Comparison of ENCODE assay signal across 18 cellular contexts in genomic region chr5:164277720-164278119, GRCh38.
DNase-seq lines count a peak whose midpoint lies in the region; ATAC-seq and TF ChIP-seq lines count a peak whose summit lies in the region.
"Had no signal": no experiment of that assay in that cellular context is flagged by ENCODE, and none has a peak within 500 bp of the region (broad histone marks: within the 10 kb centered on the region; RNA-seq: fewer than 3 reads in every experiment).

No MANE protein-coding gene starts in this region.

- no peaks in the 10 kb centered on the region for H3K36me3 ChIP-seq in osteoblast (ENCODE audit: insufficient read depth, low read length)
- no peaks in the 10 kb centered on the region for H3K36me3 ChIP-seq in HAP-1 (replicated peaks)
- H3K36me3 ChIP-seq: right lobe of liver, SJSA1 had no signal

- DNase-seq in RWPE1 (ENCODE audit: low spot score) (peak; percentile 27), osteoblast (ENCODE audit: insufficient read length, low spot score, missing footprints) (peak; percentile 46), HAP-1 (ENCODE audit: low spot score in 2 of 2) (no peak)
- DNase-seq in stimulated activated CD4-positive, alpha-beta T cell treated with anti-CD3 and anti-CD28 coated beads, Interleukin-4, amount 100 ng/mL, for 1 hour: no peak
- DNase-seq in stimulated activated CD4-positive, alpha-beta T cell treated with anti-CD3 and anti-CD28 coated beads, Interleukin-15, amount 100 ng/mL, for 24 hours: no peak
- DNase-seq: activated B cell treated with CpG ODN at 0.5 μM for 24 hours; activated CD8-positive, alpha-beta memory T cell treated with anti-CD3 and anti-CD28 coated beads, Interleukin-2, amount 50 U/mL, for 4 hours; CD4-positive, CD25-positive, alpha-beta regulatory T cell; GDM1; left cardiac atrium; naive B cell; NCI-H526 treated with DMSO at 0.1 percent for 48 hours; right lobe of liver; testis had no signal

- H3K27ac ChIP-seq in RWPE1 (no peak overlapping the region), osteoblast (ENCODE audit: low read depth, low read length) (no peak overlapping the region)
- H3K27ac ChIP-seq: right lobe of liver, SJSA1, testis had no signal

- no peaks in the 10 kb centered on the region for H3K79me2 ChIP-seq in osteoblast (ENCODE audit: insufficient read depth, low read length)

- H2AFZ ChIP-seq in osteoblast (ENCODE audit: low read length): no peak overlapping the region

- no peak overlapping the region for H3K4me2 ChIP-seq in osteoblast (ENCODE audit: insufficient read depth, low read length)

- TF ChIP-seq CTCF in RWPE1 (conservative IDR thresholded peaks at IDR 0.05; ENCODE audit: low read depth) (no peak), osteoblast (IDR thresholded peaks at IDR 0.05; ENCODE audit: extremely low read depth, low read depth, low read length) (no peak)

- in situ Hi-C loops in HAP-1 (cut with MboI; ENCODE audit: low sequenced_read_pairs): no loop called here

- H3K4me1 ChIP-seq in osteoblast (ENCODE audit: insufficient read depth, low read length): no peaks in the 10 kb centered on the region
- no peaks in the 10 kb centered on the region for H3K4me1 ChIP-seq in HAP-1
- H3K4me1 ChIP-seq: right lobe of liver, SJSA1, testis had no signal

- H3K4me3 ChIP-seq in osteoblast (ENCODE audit: insufficient read depth, low read length) (no peak overlapping the region), HAP-1 (no peak overlapping the region)
- H3K4me3 ChIP-seq: right lobe of liver, SJSA1, testis had no signal

- H4K20me1 ChIP-seq in osteoblast (ENCODE audit: insufficient read depth, low read length): no peaks in the 10 kb centered on the region

- no peaks in the 10 kb centered on the region for H3K27me3 ChIP-seq in osteoblast (ENCODE audit: insufficient read depth, low read length)
- H3K27me3 ChIP-seq in HAP-1 (ENCODE audit: low read depth): no peaks in the 10 kb centered on the region
- H3K27me3 ChIP-seq: right lobe of liver, SJSA1, testis had no signal

- POLR2A ChIA-PET in RWPE1 (lab: Yijun Ruan, JAX; ENCODE audit: low non-redundant PET): no interaction called here

- H3K9me3 ChIP-seq in osteoblast (ENCODE audit: low read depth, low read length) (no peaks in the 10 kb centered on the region), HAP-1 (no peaks in the 10 kb centered on the region)
- H3K9me3 ChIP-seq: right lobe of liver, SJSA1, testis had no signal

- peak; percentile 70 for ATAC-seq in GM19463 (IDR thresholded peaks at IDR 0.05; ENCODE audit: unreplicated experiment)
- peak; percentile 52 for ATAC-seq in HG03342 (IDR thresholded peaks at IDR 0.05; ENCODE audit: unreplicated experiment)
- ATAC-seq in HG03457 (IDR thresholded peaks at IDR 0.05; ENCODE audit: unreplicated experiment): no peak
- ATAC-seq: left cardiac atrium, right lobe of liver had no signal

- CTCF ChIA-PET in RWPE1 (lab: Yijun Ruan, JAX): interaction anchor here (0.7 to 0.8 kb wide), 2 partner anchors 93 to 222 kb away, joined by 4 read pairs; no protein-coding TSS in a partner anchor

Comparison
In these comparisons a context has a peak if more than half of its experiments do, and no peak if none do; other contexts are left out.
1. DNase-seq: peak in RWPE1 (single experiment) and osteoblast (single experiment); none in stimulated activated CD4-positive, alpha-beta T cell treated with anti-CD3 and anti-CD28 coated beads, Interleukin-4, amount 100 ng/mL, for 1 hour (single experiment), HAP-1 (0 of 2) and stimulated activated CD4-positive, alpha-beta T cell treated with anti-CD3 and anti-CD28 coated beads, Interleukin-15, amount 100 ng/mL, for 24 hours (single experiment).